In genomic region chr1:40593449-40594186, GRCh38 we compare ENCODE assay signal across 1 cellular context.
TF ChIP-seq lines count a peak whose summit lies in the region.

No MANE protein-coding gene starts in this region.

TF ChIP-seq in SK-N-SH, 30 proteins besides CTCF, POLR2A, EP300 and RAD21 (continued from another document):
- TF ChIP-seq, protein P1, sequence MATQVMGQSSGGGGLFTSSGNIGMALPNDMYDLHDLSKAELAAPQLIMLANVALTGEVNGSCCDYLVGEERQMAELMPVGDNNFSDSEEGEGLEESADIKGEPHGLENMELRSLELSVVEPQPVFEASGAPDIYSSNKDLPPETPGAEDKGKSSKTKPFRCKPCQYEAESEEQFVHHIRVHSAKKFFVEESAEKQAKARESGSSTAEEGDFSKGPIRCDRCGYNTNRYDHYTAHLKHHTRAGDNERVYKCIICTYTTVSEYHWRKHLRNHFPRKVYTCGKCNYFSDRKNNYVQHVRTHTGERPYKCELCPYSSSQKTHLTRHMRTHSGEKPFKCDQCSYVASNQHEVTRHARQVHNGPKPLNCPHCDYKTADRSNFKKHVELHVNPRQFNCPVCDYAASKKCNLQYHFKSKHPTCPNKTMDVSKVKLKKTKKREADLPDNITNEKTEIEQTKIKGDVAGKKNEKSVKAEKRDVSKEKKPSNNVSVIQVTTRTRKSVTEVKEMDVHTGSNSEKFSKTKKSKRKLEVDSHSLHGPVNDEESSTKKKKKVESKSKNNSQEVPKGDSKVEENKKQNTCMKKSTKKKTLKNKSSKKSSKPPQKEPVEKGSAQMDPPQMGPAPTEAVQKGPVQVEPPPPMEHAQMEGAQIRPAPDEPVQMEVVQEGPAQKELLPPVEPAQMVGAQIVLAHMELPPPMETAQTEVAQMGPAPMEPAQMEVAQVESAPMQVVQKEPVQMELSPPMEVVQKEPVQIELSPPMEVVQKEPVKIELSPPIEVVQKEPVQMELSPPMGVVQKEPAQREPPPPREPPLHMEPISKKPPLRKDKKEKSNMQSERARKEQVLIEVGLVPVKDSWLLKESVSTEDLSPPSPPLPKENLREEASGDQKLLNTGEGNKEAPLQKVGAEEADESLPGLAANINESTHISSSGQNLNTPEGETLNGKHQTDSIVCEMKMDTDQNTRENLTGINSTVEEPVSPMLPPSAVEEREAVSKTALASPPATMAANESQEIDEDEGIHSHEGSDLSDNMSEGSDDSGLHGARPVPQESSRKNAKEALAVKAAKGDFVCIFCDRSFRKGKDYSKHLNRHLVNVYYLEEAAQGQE (IDR thresholded peaks at IDR 0.05; ENCODE audit: low read depth, low read length), result no peak
- TF ChIP-seq MEF2A (IDR thresholded peaks at IDR 0.05; ENCODE audit: borderline replicate concordance, low read depth) (no peak), EZH2phosphoT487 (IDR thresholded peaks at IDR 0.05; ENCODE audit: borderline replicate concordance, low read depth) (no peak), FOXM1 (IDR thresholded peaks at IDR 0.05; ENCODE audit: low read depth) (no peak)
